23 cellular contexts compared by ENCODE assay signal in genomic region chr10:17652585-17652984, GRCh38. TPM values are rescaled to one million over a fixed set of nuclear protein-coding genes. Genes with fewer than 3 reads are reported as not detected.
DNase-seq lines count a peak whose midpoint lies in the region; FAIRE-seq lines count a peak whose summit lies in the region.
"Had no signal": no experiment of that assay in that cellular context is flagged by ENCODE, and none has a peak within 500 bp of the region (broad histone marks: within the 10 kb centered on the region; RNA-seq: fewer than 3 reads in every experiment).

No MANE protein-coding gene starts in this region.

- no peak for FAIRE-seq in HTR-8/SVneo (lab: Jason Lieb, UNC)
- FAIRE-seq: frontal cortex had no signal

- H3K4me2 ChIP-seq in GM23248 (ENCODE audit: unreplicated experiment) = peak overlapping the region; percentile 34

- H3K9me3 ChIP-seq in GM23248 (ENCODE audit: low read depth) = no peaks in the 10 kb centered on the region
- H3K9me3 ChIP-seq: suprapubic skin had no signal

- peaks cover 30% of the 10 kb centered on the region for H3F3A ChIP-seq in GM23248 (ENCODE audit: insufficient read depth)

- in situ Hi-C loops in GM23248 (cut with MboI) = no loop called here

- peaks cover 100% of the 10 kb centered on the region for H3K79me2 ChIP-seq in GM23248 (ENCODE audit: insufficient read depth)

- H2AFZ ChIP-seq in GM23248 = no peak overlapping the region

- peak overlapping the region; percentile 15; the same call in 1 of the 2 replicates for H3K27ac ChIP-seq in GM23248
- H3K27ac ChIP-seq: suprapubic skin had no signal

- no peaks in the 10 kb centered on the region for H3K9me2 ChIP-seq in GM23248 (ENCODE audit: insufficient read depth)

- no peak overlapping the region for H3K9ac ChIP-seq in GM23248

- peaks cover 7% of the 10 kb centered on the region; the same call in 1 of the 2 replicates for H4K20me1 ChIP-seq in GM23248 (ENCODE audit: insufficient read depth)

- no peaks in the 10 kb centered on the region for H3K36me3 ChIP-seq in GM23248 (ENCODE audit: low read depth)
- H3K36me3 ChIP-seq: suprapubic skin had no signal

- no peaks in the 10 kb centered on the region for H3K27me3 ChIP-seq in GM23248 (replicated peaks; ENCODE audit: insufficient read depth)
- H3K27me3 ChIP-seq: suprapubic skin had no signal

- intact Hi-C loops in head of caudate nucleus (cut with DNase I) = no loop called here

- H3K4me1 ChIP-seq in GM23248 (ENCODE audit: insufficient read depth) = peaks cover 45% of the 10 kb centered on the region

- H3K4me3 ChIP-seq in GM23248 = no peak overlapping the region
- H3K4me3 ChIP-seq: lung, suprapubic skin had no signal

- peak; percentile 22 for DNase-seq in EH (ENCODE audit: low read depth)
- peak; percentile 44 for DNase-seq in GM23248
- peak; percentile 21 for DNase-seq in M059J (ENCODE audit: low read depth)
- DNase-seq in glomerular visceral epithelial cell (ENCODE audit: extremely low spot score) = peak; percentile 27
- no peak for DNase-seq in head of caudate nucleus
- no peak for DNase-seq in HTR-8/SVneo (ENCODE audit: insufficient read length, low spot score)
- DNase-seq in iPS-NIHi7 (ENCODE audit: extremely low spot score) = no peak
- DNase-seq in pons (ENCODE audit: low spot score) = no peak
- DNase-seq: activated CD4-positive, alpha-beta T cell treated with anti-CD3 and anti-CD28 coated beads for 4 hours; activated naive CD8-positive, alpha-beta T cell treated with anti-CD3 and anti-CD28 coated beads, Interleukin-2, amount 10 ng/mL, durations not matched to agents 7 days and 5 days; activated T-cell treated with anti-CD3 and anti-CD28 coated beads, Interleukin-2, amount 50 U/mL, for 4 hours; central memory CD4-positive, alpha-beta T cell; DMS153; effector memory CD8-positive, alpha-beta T cell; H7; Karpas-422; NCI-H1436 treated with DMSO at 0.1 percent for 48 hours; NCI-H345; SIG-M5; stimulated activated CD4-positive, alpha-beta T cell treated with anti-CD3 and anti-CD28 coated beads, Interleukin-1b, Interleukin-23, amount 100 ng/mL, for 48 hours had no signal

RNA-seq across cellular contexts. Expression of gene STAM, which starts 8.6 kb away (rescaled TPM):
- total RNA-seq in GM23248 (2014; rRNA removed; shearing (Covaris generic)) = 25.2 and 38.7 TPM in 2 replicates
- polyA plus RNA-seq in GM23248 (2016; fragmentation: Nextera tagmentation; extraction: Ambion mirVana) = 29.2 and 30.8 TPM in 2 replicates
- 15.5 and 18.4 TPM in 2 replicates for total RNA-seq in M059J (2014; rRNA removed; shearing (Covaris generic))

RNA-seq across cellular contexts. Expression of gene HACD1, which starts 35.4 kb away (rescaled TPM):
- 64.0 and 81.3 TPM in 2 replicates for total RNA-seq in GM23248 (2014; rRNA removed; shearing (Covaris generic))
- polyA plus RNA-seq in GM23248 (2016; fragmentation: Nextera tagmentation; extraction: Ambion mirVana) = 150 and 157 TPM in 2 replicates
- total RNA-seq in M059J (2014; rRNA removed; shearing (Covaris generic)) = 32.0 and 37.5 TPM in 2 replicates

Comparison
In these comparisons a context has a peak if more than half of its experiments do, and no peak if none do; other contexts are left out.
1. DNase-seq: peak in EH (single experiment), GM23248 (single experiment), M059J (single experiment) and glomerular visceral epithelial cell (single experiment); none in head of caudate nucleus (0 of 42), HTR-8/SVneo (single experiment), iPS-NIHi7 (single experiment) and pons (single experiment).